Comparison of ENCODE assay signal across 7 cellular contexts in the genomic region with DNA sequence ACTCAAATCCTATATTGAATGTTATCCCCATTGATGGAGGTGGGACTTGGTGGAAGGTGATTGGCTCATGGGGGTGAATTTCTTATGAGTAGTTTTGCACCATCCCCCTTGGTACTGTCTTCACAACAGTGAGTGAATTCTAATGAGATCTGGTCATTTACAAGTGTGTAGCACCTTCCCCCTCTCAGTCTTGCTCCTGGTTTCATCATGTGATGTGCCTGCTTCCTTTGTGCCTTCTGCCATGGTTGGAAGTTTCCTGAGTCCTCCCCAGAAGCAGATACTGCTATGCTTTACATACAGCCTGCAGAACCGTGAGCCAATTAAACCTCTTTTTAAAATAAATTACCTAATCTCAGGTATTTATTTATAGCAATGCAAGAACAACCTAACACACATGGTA.
"Had no signal": no experiment of that assay in that cellular context is flagged by ENCODE, and none has a peak within 500 bp of the region (broad histone marks: within the 10 kb centered on the region; RNA-seq: fewer than 3 reads in every experiment).

No MANE protein-coding gene starts in this region.

- H3K27ac ChIP-seq: HL-60, KMS-11 had no signal

- H3K9me3 Mint-ChIP-seq: H9 had no signal

- H3K4me3 Mint-ChIP-seq: H9 had no signal

- H3K4me1 Mint-ChIP-seq: H9 had no signal

- H3K4me2 ChIP-seq: KMS-11 had no signal

- H3K9ac ChIP-seq: KMS-11 had no signal

- H3K27ac Mint-ChIP-seq: H9 had no signal

- DNase-seq: GOT3, H9, HCEC 1CT, IMR-90, KBM-7 had no signal
